In genomic region chr1:90344963-90345730, GRCh38 we compare ENCODE assay signal across 21 cellular contexts.
"Had no signal": no experiment of that assay in that cellular context is flagged by ENCODE, and none has a peak within 500 bp of the region (broad histone marks: within the 10 kb centered on the region; RNA-seq: fewer than 3 reads in every experiment).

No MANE protein-coding gene starts in this region.

- H3K4me3 ChIP-seq: body of pancreas, coronary artery, left lung, thoracic aorta, upper lobe of left lung had no signal

- H3K4me1 ChIP-seq: body of pancreas, left lung had no signal

- FAIRE-seq: kidney had no signal

- DNase-seq: activated B cell treated with CpG ODN at 0.5 μM for 24 hours; activated CD4-positive, alpha-beta memory T cell treated with anti-CD3 and anti-CD28 coated beads for 36 hours; activated CD4-positive, alpha-beta T cell treated with anti-CD3 and anti-CD28 coated beads for 4 hours; activated naive CD4-positive, alpha-beta T cell; activated naive CD8-positive, alpha-beta T cell treated with anti-CD3 and anti-CD28 coated beads for 36 hours; activated T-cell treated with anti-CD3 and anti-CD28 coated beads for 4 hours; amniotic stem cell; body of pancreas; erythroblast; foreskin melanocyte; glutamatergic neuron; kidney; left lung; occipital lobe; posterior cingulate gyrus; stimulated activated naive B cell treated with anti-CD40 and anti-IgM and Interleukin-4, amounts not matched to agents 10 μg/mL and 1 μg/mL and 100 μg/mL, for 72 hours; T-helper 9 cell; upper lobe of left lung had no signal

- ATAC-seq: activated T-helper 17 cell treated with anti-CD3 and anti-CD28 coated beads, Interleukin-2, amount 50 U/mL, for 72 hours; body of pancreas; left lung; stimulated activated naive B cell treated with anti-CD40 and anti-IgM and Interleukin-4, amounts not matched to agents 10 μg/mL and 1 μg/mL and 100 μg/mL, for 72 hours had no signal

- H3K27ac ChIP-seq: body of pancreas, coronary artery, left lung, thoracic aorta, upper lobe of left lung had no signal

- H3K27me3 ChIP-seq: body of pancreas, left lung, upper lobe of left lung had no signal

- H3K36me3 ChIP-seq: left lung, thoracic aorta, upper lobe of left lung had no signal
